Comparison of ENCODE assay signal across 8 cellular contexts in genomic region chr14:100155049-100155621, GRCh38. TPM values are rescaled to one million over a fixed set of nuclear protein-coding genes. Genes with fewer than 3 reads are reported as not detected.
DNase-seq lines count a peak whose midpoint lies in the region; ATAC-seq and TF ChIP-seq lines count a peak whose summit lies in the region.

No MANE protein-coding gene starts in this region.

- peaks cover 16% of the 10 kb centered on the region for H3K27me3 ChIP-seq in CD4-positive, alpha-beta T cell (ENCODE audit: control insufficient read depth, insufficient read depth, low read length)
- peaks cover 11 to 60% (median 20%) of the 10 kb centered on the region in 3 donors for H3K27me3 ChIP-seq in stomach
- peaks cover 17% of the 10 kb centered on the region for H3K27me3 ChIP-seq in ascending aorta

- no peak overlapping the region for H3K27ac Mint-ChIP-seq in CD4-positive, alpha-beta T cell

- peak; percentile 20 for TF ChIP-seq CTCF in CD4-positive, alpha-beta T cell (IDR thresholded peaks at IDR 0.05)
- peak; percentile 21 for TF ChIP-seq CTCF in GM20000 (IDR thresholded peaks at IDR 0.05; ENCODE audit: extremely low read depth, missing control alignments)
- TF ChIP-seq CTCF in foreskin fibroblast (IDR thresholded peaks at IDR 0.05; ENCODE audit: low read depth, low read length): peak; percentile 35
- peak in 4 of 7 experiments; percentile 14 to 53 (median 41) for TF ChIP-seq CTCF in stomach (IDR thresholded peaks at IDR 0.05)
- peak in 1 of 3 experiments; percentile 26 for TF ChIP-seq CTCF in ascending aorta (IDR thresholded peaks at IDR 0.05)

- no peak for ATAC-seq in CD4-positive, alpha-beta T cell (ENCODE audit: poor library complexity)
- no peak for ATAC-seq in GM21786 (IDR thresholded peaks at IDR 0.05; ENCODE audit: unreplicated experiment)

- H3K4me3 ChIP-seq in foreskin fibroblast (ENCODE audit: low read depth in 1 of 2, low read length in 2 of 2) (no peak overlapping the region), stomach (peak overlapping the region in 1 of 4 donors; percentile 3), ascending aorta (no peak overlapping the region)

- 40 to 63% (median 49%) methylated on average over 8 of the region's 8 CpGs for WGBS in stomach, 5 donors

- TF ChIP-seq EP300 in stomach (IDR thresholded peaks at IDR 0.05): no peak

- no peak overlapping the region for H3K27ac ChIP-seq in CD4-positive, alpha-beta T cell (ENCODE audit: low read depth, low read length)
- H3K27ac ChIP-seq in stomach (peak overlapping the region; percentile 7 to 79 (median 75)), ascending aorta (no peak overlapping the region)

- peaks cover 44 to 63% (median 58%) of the 10 kb centered on the region in 4 donors for H3K4me1 ChIP-seq in stomach
- peaks cover 3 to 5% of the 10 kb centered on the region in 2 donors for H3K4me1 ChIP-seq in ascending aorta

- intact Hi-C loops in CD4-positive, alpha-beta T cell (cut with DNase I, micrococcal nuclease): no loop called here
- intact Hi-C loops in stomach (cut with DNase I; ENCODE audit: low total_unique reads) (no loop called here), ascending aorta (cut with DNase I) (no loop called here)

- H3K36me3 Mint-ChIP-seq in CD4-positive, alpha-beta T cell (ENCODE audit: low read depth): no peaks in the 10 kb centered on the region

- H3K9me3 Mint-ChIP-seq in CD4-positive, alpha-beta T cell: peaks cover 4% of the 10 kb centered on the region

- CTCF ChIA-PET in CD4-positive, alpha-beta T cell (lab: Charles Lee): interaction anchor here (1.1 to 3.2 kb wide), 3 partner anchors 33 to 85 kb away, joined by 3 to 10 read pairs (median 3); no protein-coding TSS in a partner anchor

- no peak for TF ChIP-seq POLR2A in stomach (IDR thresholded peaks at IDR 0.05)

- peaks cover 11% of the 10 kb centered on the region for H3K9me3 ChIP-seq in CD4-positive, alpha-beta T cell (ENCODE audit: control insufficient read depth, low read length)
- peaks cover 7 to 11% (median 10%) of the 10 kb centered on the region in 4 donors for H3K9me3 ChIP-seq in stomach
- H3K9me3 ChIP-seq in ascending aorta: peaks cover 0 to 10% of the 10 kb centered on the region in 2 donors

- no peaks in the 10 kb centered on the region for H3K4me1 Mint-ChIP-seq in CD4-positive, alpha-beta T cell (ENCODE audit: low read depth)

- DNase-seq in CD4-positive, alpha-beta T cell: peak in 1 of 10 experiments; percentile 22
- DNase-seq in GM20000 (ENCODE audit: low spot score) (no peak), UCSD-AML1 (lab: John Stamatoyannopoulos, UW; ENCODE audit: unreplicated experiment) (peak; percentile 37), foreskin fibroblast (peak in 1 of 2 donors; percentile 44), stomach (no peak), ascending aorta (ENCODE audit: low spot score in 2 of 2) (no peak), T1000 (lab: John Stamatoyannopoulos, UW) (no peak)

- H3K36me3 ChIP-seq in stomach (no peaks in the 10 kb centered on the region), ascending aorta (no peaks in the 10 kb centered on the region)

- no peak overlapping the region for H3K4me3 Mint-ChIP-seq in CD4-positive, alpha-beta T cell

- POLR2A ChIA-PET in CD4-positive, alpha-beta T cell (lab: Charles Lee): interaction anchor here (0.5 to 2.8 kb wide), 2 partner anchors 8 to 33 kb away, joined by 3 to 12 read pairs; no protein-coding TSS in a partner anchor

- H3K27me3 Mint-ChIP-seq in CD4-positive, alpha-beta T cell: peaks cover 17% of the 10 kb centered on the region

RNA-seq across cellular contexts. Expression of gene DEGS2, which starts 4.3 kb away (rescaled TPM):
- under 1 TPM in 1 of 2 experiments, not detected in 1; 0.11 TPM for total RNA-seq in CD4-positive, alpha-beta T cell
- 10 to 100 TPM in 4 of 5 donors, 1 to 10 TPM in 1; 1.2 to 53.0 (median 25.0) TPM for total RNA-seq in stomach
- 1 to 10 TPM; 4.3 to 8.6 (median 7.7) TPM for polyA plus RNA-seq in stomach
- 1.6 TPM for total RNA-seq in ascending aorta

Comparison
In these comparisons a context has a peak if more than half of its experiments do, and no peak if none do; other contexts are left out.
1. H3K27ac ChIP-seq: peak in stomach (5 of 5); none in CD4-positive, alpha-beta T cell (single experiment) and ascending aorta (0 of 2).